ENCODE assay signal across 8 cellular contexts in the genomic region with DNA sequence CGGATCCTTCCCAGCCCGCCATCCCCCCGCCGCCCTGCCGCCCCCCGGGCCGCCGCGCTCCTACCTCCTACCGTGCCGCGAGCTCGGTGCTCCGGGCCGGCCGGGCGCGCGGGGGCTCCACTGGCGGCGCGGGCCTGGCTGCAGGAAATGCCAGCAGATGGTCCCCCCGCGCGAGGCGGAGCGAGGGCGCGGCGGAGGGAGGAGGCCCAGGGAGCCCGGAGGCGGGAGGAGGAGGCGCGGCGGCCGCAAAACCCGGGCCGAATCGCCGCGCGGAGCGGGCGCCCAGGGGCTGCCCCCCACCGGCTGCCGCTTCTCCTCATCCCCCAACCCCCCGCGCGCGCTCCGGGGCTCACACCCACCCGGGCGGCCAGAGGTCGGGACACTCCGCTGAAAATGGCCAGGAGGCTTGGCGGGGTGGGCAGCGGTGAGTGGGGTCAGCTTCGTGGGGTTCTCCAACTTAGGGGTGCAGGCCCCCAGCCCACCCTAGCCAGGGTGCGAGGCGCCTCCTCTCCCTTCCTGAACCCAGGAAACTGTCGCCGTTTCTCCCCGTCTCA. TPM values are rescaled to one million over a fixed set of nuclear protein-coding genes. Genes with fewer than 3 reads are reported as not detected.
DNase-seq lines count a peak whose midpoint lies in the region; ATAC-seq lines count a peak whose summit lies in the region.

A gene with protein sequence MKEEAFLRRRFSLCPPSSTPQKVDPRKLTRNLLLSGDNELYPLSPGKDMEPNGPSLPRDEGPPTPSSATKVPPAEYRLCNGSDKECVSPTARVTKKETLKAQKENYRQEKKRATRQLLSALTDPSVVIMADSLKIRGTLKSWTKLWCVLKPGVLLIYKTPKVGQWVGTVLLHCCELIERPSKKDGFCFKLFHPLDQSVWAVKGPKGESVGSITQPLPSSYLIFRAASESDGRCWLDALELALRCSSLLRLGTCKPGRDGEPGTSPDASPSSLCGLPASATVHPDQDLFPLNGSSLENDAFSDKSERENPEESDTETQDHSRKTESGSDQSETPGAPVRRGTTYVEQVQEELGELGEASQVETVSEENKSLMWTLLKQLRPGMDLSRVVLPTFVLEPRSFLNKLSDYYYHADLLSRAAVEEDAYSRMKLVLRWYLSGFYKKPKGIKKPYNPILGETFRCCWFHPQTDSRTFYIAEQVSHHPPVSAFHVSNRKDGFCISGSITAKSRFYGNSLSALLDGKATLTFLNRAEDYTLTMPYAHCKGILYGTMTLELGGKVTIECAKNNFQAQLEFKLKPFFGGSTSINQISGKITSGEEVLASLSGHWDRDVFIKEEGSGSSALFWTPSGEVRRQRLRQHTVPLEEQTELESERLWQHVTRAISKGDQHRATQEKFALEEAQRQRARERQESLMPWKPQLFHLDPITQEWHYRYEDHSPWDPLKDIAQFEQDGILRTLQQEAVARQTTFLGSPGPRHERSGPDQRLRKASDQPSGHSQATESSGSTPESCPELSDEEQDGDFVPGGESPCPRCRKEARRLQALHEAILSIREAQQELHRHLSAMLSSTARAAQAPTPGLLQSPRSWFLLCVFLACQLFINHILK (minus strand): TSS at position 159 of the 554 bp plus-strand sequence. CDS start 36,162 bp downstream, outside the sequence.

- H3K4me1 Mint-ChIP-seq in activated T-cell treated with anti-CD3 and anti-CD28 coated beads, Interleukin-2, amount 50 U/mL, for 72 hours (ENCODE audit: low read depth): peaks cover 36% of the 10 kb centered on the region

- no peaks in the 10 kb centered on the region for H3K9me3 ChIP-seq in esophagus (ENCODE audit: control insufficient read depth in 2 of 2, insufficient read depth in 1 of 2, low read depth in 1 of 2, low read length in 1 of 2)

- no peaks in the 10 kb centered on the region for H3K9me3 Mint-ChIP-seq in activated T-cell treated with anti-CD3 and anti-CD28 coated beads, Interleukin-2, amount 50 U/mL, for 72 hours

- H3K36me3 ChIP-seq in esophagus (ENCODE audit: control insufficient read depth in 2 of 2, insufficient read depth in 2 of 2, low read length in 1 of 2): no peaks in the 10 kb centered on the region

- peak within 1 kb of the TSS; percentile 50 to 62 for H3K27ac ChIP-seq in esophagus (ENCODE audit: low read depth in 2 of 2, low read length in 1 of 2)

- peak within 1 kb of the TSS; percentile 63 to 68 for H3K4me3 ChIP-seq in esophagus (ENCODE audit: low read depth in 1 of 2, low read length in 2 of 2)

- H3K4me3 Mint-ChIP-seq in activated T-cell treated with anti-CD3 and anti-CD28 coated beads, Interleukin-2, amount 50 U/mL, for 72 hours: peak within 1 kb of the TSS; percentile 71 to 85

- no peaks in the 10 kb centered on the region for H3K36me3 Mint-ChIP-seq in activated T-cell treated with anti-CD3 and anti-CD28 coated beads, Interleukin-2, amount 50 U/mL, for 72 hours (ENCODE audit: insufficient read depth in 2 of 2)

- H3K4me1 ChIP-seq in esophagus (ENCODE audit: control insufficient read depth in 2 of 2, insufficient read depth in 2 of 2, low read length in 1 of 2): peaks cover 9 to 37% of the 10 kb centered on the region in 2 donors

- no peaks in the 10 kb centered on the region for H3K27me3 ChIP-seq in esophagus (ENCODE audit: control insufficient read depth in 1 of 2, insufficient read depth in 2 of 2, low read length in 2 of 2)

- DNase-seq in ELF-1 (ENCODE audit: low read depth, low spot score): peak; percentile 12
- DNase-seq in NCI-H526 treated with DMSO at 0.1 percent for 48 hours (lab: John Stamatoyannopoulos, UW): peak; percentile 24
- peak; percentile 78 for DNase-seq in activated T-cell treated with anti-CD3 and anti-CD28 coated beads, Interleukin-2, amount 50 U/mL, for 72 hours
- peak; percentile 75 for DNase-seq in midbrain (lab: John Stamatoyannopoulos, UW)
- DNase-seq in stimulated activated CD8-positive, alpha-beta memory T cell treated with anti-CD3 and anti-CD28 coated beads, Interleukin-4, amount 100 ng/mL, for 24 hours (ENCODE audit: low read depth): peak; percentile 42

- 2 to 6% methylated on average over 9 to 63 of the region's 63 CpGs for WGBS in esophagus, 2 donors

- H3K27ac Mint-ChIP-seq in activated T-cell treated with anti-CD3 and anti-CD28 coated beads, Interleukin-2, amount 50 U/mL, for 72 hours: peak within 1 kb of the TSS; percentile 62

- peaks cover 19% of the 10 kb centered on the region for H3K27me3 Mint-ChIP-seq in activated T-cell treated with anti-CD3 and anti-CD28 coated beads, Interleukin-2, amount 50 U/mL, for 72 hours (ENCODE audit: low read depth)

- peak; percentile 79 to 84 for ATAC-seq in activated T-cell treated with anti-CD3 and anti-CD28 coated beads, Interleukin-2, amount 50 U/mL, for 72 hours (replicated peaks in 1 of 2)
- no peak for ATAC-seq in GM18519 (IDR thresholded peaks at IDR 0.05; ENCODE audit: low FRiP score, unreplicated experiment)
- no peak for ATAC-seq in HG03565 (IDR thresholded peaks at IDR 0.05; ENCODE audit: unreplicated experiment)

RNA-seq across cellular contexts. Expression of the gene that starts here (rescaled TPM):
- total RNA-seq in activated T-cell treated with anti-CD3 and anti-CD28 coated beads, Interleukin-2, amount 50 U/mL, for 72 hours: 1 to 10 TPM; 6.3 to 7.0 TPM
- polyA plus RNA-seq in esophagus: 10 to 100 TPM; 10.4 to 12.6 TPM

Comparison
In these comparisons a context has a peak if more than half of its experiments do, and no peak if none do; other contexts are left out.
1. DNase-seq: peak in every context shown above with its lines; median percentile 78 in activated T-cell treated with anti-CD3 and anti-CD28 coated beads, Interleukin-2, amount 50 U/mL, for 72 hours; 75 in midbrain; 42 in stimulated activated CD8-positive, alpha-beta memory T cell treated with anti-CD3 and anti-CD28 coated beads, Interleukin-4, amount 100 ng/mL, for 24 hours; 24 in NCI-H526 treated with DMSO at 0.1 percent for 48 hours; 12 in ELF-1.
2. ATAC-seq: peak in activated T-cell treated with anti-CD3 and anti-CD28 coated beads, Interleukin-2, amount 50 U/mL, for 72 hours (2 of 2); none in GM18519 (single experiment) and HG03565 (single experiment).